ENCODE assay signal across 18 cellular contexts in the genomic region with DNA sequence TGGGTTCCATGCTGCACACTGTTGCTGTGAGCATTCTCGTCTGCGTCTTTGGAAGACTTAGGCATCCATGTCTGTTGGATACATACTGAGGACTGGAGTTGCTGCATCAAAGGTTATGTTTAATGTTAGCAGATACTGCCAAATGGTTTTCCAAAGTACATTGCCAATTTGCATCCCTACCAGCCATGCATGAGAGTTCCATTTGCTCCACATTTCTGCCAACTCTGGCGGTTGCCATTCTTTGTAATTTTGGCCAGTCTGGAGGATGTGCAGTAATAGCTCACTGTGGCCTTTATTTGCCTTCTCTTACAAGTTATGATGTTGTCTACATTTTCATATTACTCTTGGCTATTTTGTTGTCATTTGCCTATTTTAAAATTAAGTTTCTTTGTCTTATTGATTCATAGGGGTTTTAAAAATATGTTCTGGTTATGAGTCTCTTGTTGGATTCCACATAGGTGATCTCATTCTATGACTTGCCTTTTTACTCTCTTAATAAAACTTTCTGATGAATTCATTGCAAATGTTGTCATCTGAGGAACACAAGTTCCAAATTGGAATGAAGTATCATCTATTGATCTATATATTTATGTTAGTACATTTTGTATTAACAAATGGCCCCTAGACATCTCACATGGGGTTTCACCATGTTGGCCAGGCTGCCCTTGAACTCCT. TPM values are rescaled to one million over a fixed set of nuclear protein-coding genes. Genes with fewer than 3 reads are reported as not detected.
DNase-seq lines count a peak whose midpoint lies in the region; ATAC-seq and TF ChIP-seq lines count a peak whose summit lies in the region.
"Had no signal": no experiment of that assay in that cellular context is flagged by ENCODE, and none has a peak within 500 bp of the region (broad histone marks: within the 10 kb centered on the region; RNA-seq: fewer than 3 reads in every experiment).

No MANE protein-coding gene starts in this region.

- H3K36me3 ChIP-seq in Caco-2 (ENCODE audit: control insufficient read depth, insufficient read depth, low read length) (no peaks in the 10 kb centered on the region), GM23248 (ENCODE audit: low read depth) (no peaks in the 10 kb centered on the region), osteoblast (ENCODE audit: insufficient read depth, low read length) (no peaks in the 10 kb centered on the region)
- H3K36me3 ChIP-seq: BLaER1 had no signal

- peaks cover 51% of the 10 kb centered on the region for H3K79me2 ChIP-seq in GM23248 (ENCODE audit: insufficient read depth)
- H3K79me2 ChIP-seq in osteoblast (ENCODE audit: insufficient read depth, low read length): no peaks in the 10 kb centered on the region

- H3K36me3 Mint-ChIP-seq in Caco-2 (ENCODE audit: insufficient read depth, unreplicated experiment): no peaks in the 10 kb centered on the region
- H3K36me3 Mint-ChIP-seq: CD14-positive monocyte; CD4-positive, alpha-beta memory T cell had no signal

- H3K9me2 ChIP-seq in GM23248 (ENCODE audit: insufficient read depth): no peaks in the 10 kb centered on the region

- H3K4me3 ChIP-seq in Caco-2 (ENCODE audit: low read depth, low read length) (no peak overlapping the region), GM23248 (no peak overlapping the region), osteoblast (ENCODE audit: insufficient read depth, low read length) (no peak overlapping the region)
- H3K4me3 ChIP-seq: BLaER1 had no signal

- no peaks in the 10 kb centered on the region for H3K9me3 ChIP-seq in Caco-2
- H3K9me3 ChIP-seq in GM23248 (ENCODE audit: low read depth): no peaks in the 10 kb centered on the region
- H3K9me3 ChIP-seq in osteoblast (ENCODE audit: low read depth, low read length): no peaks in the 10 kb centered on the region
- H3K9me3 ChIP-seq: BLaER1 had no signal

- 55 to 58% methylated on average over 3 of the region's 3 CpGs for WGBS in GM23248 (ENCODE audit: low coverage in 1 of 2, low lambda C conversion rate in 2 of 2, missing lambda C conversion rate in 2 of 2), 2 experiments

- H3K9ac ChIP-seq in GM23248: no peak overlapping the region
- H3K9ac ChIP-seq: BLaER1, KMS-11 had no signal

- CTCF ChIA-PET in Caco-2 (lab: Charles Lee): no interaction called here

- POLR2A ChIA-PET in Caco-2 (lab: Charles Lee): no interaction called here

- ATAC-seq in HG02973 (IDR thresholded peaks at IDR 0.05; ENCODE audit: unreplicated experiment) (no peak), HG03039 (IDR thresholded peaks at IDR 0.05; ENCODE audit: unreplicated experiment) (no peak)
- ATAC-seq: HCT116 had no signal

- in situ Hi-C loops in GM23248 (cut with MboI) (no loop called here), GM13977 (cut with MboI; ENCODE audit: low pct_unique_long_range_greater_than_20kb, low sequenced_read_pairs, unreplicated experiment) (no loop called here)

- no peak overlapping the region for H3K4me3 Mint-ChIP-seq in Caco-2 (ENCODE audit: unreplicated experiment)
- H3K4me3 Mint-ChIP-seq: CD14-positive monocyte had no signal

- TF ChIP-seq CTCF in Caco-2 (IDR thresholded peaks at IDR 0.05; ENCODE audit: insufficient read depth in 1 of 2, low read depth in 1 of 2, low read length in 1 of 2, severe bottlenecking in 1 of 2, unreplicated experiment in 1 of 2) (no peak), osteoblast (IDR thresholded peaks at IDR 0.05; ENCODE audit: extremely low read depth, low read depth, low read length) (no peak), GM13977 (IDR thresholded peaks at IDR 0.05; ENCODE audit: extremely low read depth, insufficient read depth, missing control alignments) (no peak)

- intact Hi-C loops in Caco-2 (cut with micrococcal nuclease; ENCODE audit: unreplicated experiment): no loop called here

- no peaks in the 10 kb centered on the region for H3K27me3 Mint-ChIP-seq in Caco-2 (ENCODE audit: insufficient read depth, unreplicated experiment)

- no peaks in the 10 kb centered on the region for H3K27me3 ChIP-seq in Caco-2 (replicated peaks; ENCODE audit: control insufficient read depth, insufficient read depth, low read length)
- no peaks in the 10 kb centered on the region for H3K27me3 ChIP-seq in GM23248 (replicated peaks; ENCODE audit: insufficient read depth)
- no peaks in the 10 kb centered on the region for H3K27me3 ChIP-seq in osteoblast (ENCODE audit: insufficient read depth, low read length)
- H3K27me3 ChIP-seq: BLaER1 had no signal

- no peak for DNase-seq in Caco-2
- peak; percentile 62 for DNase-seq in GM23248
- peak; percentile 71 for DNase-seq in cerebellar cortex (ENCODE audit: low spot score)
- peak; percentile 66 for DNase-seq in osteoblast (ENCODE audit: insufficient read length, low spot score, missing footprints)
- no peak for DNase-seq in GM13977 (ENCODE audit: low spot score)
- no peak for DNase-seq in SHP77 treated with DMSO at 0.1 percent for 48 hours (lab: John Stamatoyannopoulos, UW)
- DNase-seq: 8988T; Calu3; CD4-positive, alpha-beta memory T cell; DMS79 treated with DMSO at 0.1 percent for 48 hours; GOT3; H7 had no signal

- H3K27ac ChIP-seq in GM23248: peak overlapping the region; percentile 44
- no peak overlapping the region for H3K27ac ChIP-seq in osteoblast (ENCODE audit: low read depth, low read length)
- H3K27ac ChIP-seq: BLaER1, KMS-11 had no signal

- peaks cover 36% of the 10 kb centered on the region for H3K4me1 Mint-ChIP-seq in Caco-2 (ENCODE audit: low read depth, unreplicated experiment)
- H3K4me1 Mint-ChIP-seq: CD14-positive monocyte; CD4-positive, alpha-beta memory T cell had no signal

- peaks cover 17% of the 10 kb centered on the region for H3F3A ChIP-seq in GM23248 (ENCODE audit: insufficient read depth)

- peaks cover 57% of the 10 kb centered on the region for H3K4me1 ChIP-seq in Caco-2
- H3K4me1 ChIP-seq in GM23248 (ENCODE audit: insufficient read depth): peaks cover 11% of the 10 kb centered on the region; the same call in 1 of the 2 replicates
- no peaks in the 10 kb centered on the region for H3K4me1 ChIP-seq in osteoblast (ENCODE audit: insufficient read depth, low read length)

- BruUV-seq in Caco-2 (replicated peaks; lab: Mats Ljungman, UMichigan): no TSS peak

- H4K20me1 ChIP-seq in GM23248 (ENCODE audit: insufficient read depth): no peaks in the 10 kb centered on the region
- H4K20me1 ChIP-seq in osteoblast (ENCODE audit: insufficient read depth, low read length): no peaks in the 10 kb centered on the region
- H4K20me1 ChIP-seq: BLaER1 had no signal

- H2AFZ ChIP-seq in GM23248 (no peak overlapping the region), osteoblast (ENCODE audit: low read length) (no peak overlapping the region)

- H3K4me2 ChIP-seq in GM23248 (ENCODE audit: unreplicated experiment) (peak overlapping the region; percentile 40), osteoblast (ENCODE audit: insufficient read depth, low read length) (no peak overlapping the region)
- H3K4me2 ChIP-seq: BLaER1, KMS-11 had no signal

- peak overlapping the region; percentile 35 for H3K27ac Mint-ChIP-seq in Caco-2 (ENCODE audit: unreplicated experiment)
- H3K27ac Mint-ChIP-seq: CD14-positive monocyte had no signal

- H3K9me3 Mint-ChIP-seq in Caco-2 (ENCODE audit: unreplicated experiment): no peaks in the 10 kb centered on the region
- H3K9me3 Mint-ChIP-seq: CD14-positive monocyte had no signal

RNA-seq across cellular contexts. Expression of a gene that starts 42.1 kb away (rescaled TPM):
- total RNA-seq in Caco-2 (2022): 36.7 and 48.8 TPM in 2 replicates
- total RNA-seq in GM23248 (2014; rRNA removed; shearing (Covaris generic)): 636 and 646 TPM in 2 replicates
- polyA plus RNA-seq in GM23248 (2016; fragmentation: Nextera tagmentation; extraction: Ambion mirVana): 447 and 468 TPM in 2 replicates
- total RNA-seq in osteoblast: 46.0 and 54.6 TPM in 2 replicates
- total RNA-seq: Calu3; CD4-positive, alpha-beta memory T cell had no signal
- polyA plus RNA-seq: CD14-positive monocyte; CD4-positive, alpha-beta memory T cell had no signal

Comparison
In these comparisons a context has a peak if more than half of its experiments do, and no peak if none do; other contexts are left out.
1. DNase-seq: peak in GM23248 (single experiment), cerebellar cortex (single experiment) and osteoblast (single experiment); none in Caco-2 (0 of 2), GM13977 (single experiment) and SHP77 treated with DMSO at 0.1 percent for 48 hours (single experiment).
2. RNA of a gene that starts 42.1 kb away (total RNA-seq): 636 to 646 TPM in GM23248; 46.0 to 54.6 TPM in osteoblast and 36.7 to 48.8 TPM in Caco-2; every median in the first group is over 10 times any median in the second.